Comparison of ENCODE assay signal across 8 cellular contexts in genomic region chr1:52553372-52554266, GRCh38. TPM values are rescaled to one million over a fixed set of nuclear protein-coding genes. Genes with fewer than 3 reads are reported as not detected.
DNase-seq lines count a peak whose midpoint lies in the region; ATAC-seq and TF ChIP-seq lines count a peak whose summit lies in the region.

No MANE protein-coding gene starts in this region.

- H4K20me1 ChIP-seq in PC-9 (ENCODE audit: insufficient read depth): peaks cover 17% of the 10 kb centered on the region; the same call in 1 of the 2 replicates

- H3K4me3 ChIP-seq in HUES48 (ENCODE audit: low read depth, low read length): peak overlapping the region; percentile 93
- H3K4me3 ChIP-seq in PC-9: peak overlapping the region; percentile 66
- peak overlapping the region; percentile 95 for H3K4me3 ChIP-seq in naive thymus-derived CD4-positive, alpha-beta T cell (ENCODE audit: low read length)

- peak; percentile 89 for ATAC-seq in naive thymus-derived CD4-positive, alpha-beta T cell

- TF ChIP-seq CTCF in GM20000 (IDR thresholded peaks at IDR 0.05; ENCODE audit: extremely low read depth, missing control alignments) (no peak), PC-9 (conservative IDR thresholded peaks at IDR 0.05) (no peak)

- peak overlapping the region in 7 of 9 donors; percentile 55 to 94 (median 87) for H3K27ac Mint-ChIP-seq in naive thymus-derived CD4-positive, alpha-beta T cell

- intact Hi-C loops in PC-9 (cut with micrococcal nuclease; ENCODE audit: unreplicated experiment): loop anchor here (2.0 kb wide), 1 partner anchor 133 kb away; no protein-coding TSS in a partner anchor
- intact Hi-C loops in naive thymus-derived CD4-positive, alpha-beta T cell (cut with micrococcal nuclease): loop anchor here (1.0 to 10.0 kb wide), 24 partner anchors 15 to 1499 kb away; partner anchors contain the start of genes BTF3L4 (in 2 of the 2), CC2D1B (in 2 of the 2), ECHDC2 (in 2 of the 2) and NRDC (in 2 of the 2)

- H3K36me3 Mint-ChIP-seq in naive thymus-derived CD4-positive, alpha-beta T cell: peaks cover 0 to 6% (median 2%) of the 10 kb centered on the region in 5 donors

- peaks cover 20 to 45% (median 36%) of the 10 kb centered on the region in 7 donors for H3K4me1 Mint-ChIP-seq in naive thymus-derived CD4-positive, alpha-beta T cell

- H3K36me3 ChIP-seq in HUES48 (ENCODE audit: control insufficient read depth, insufficient read depth, low read length) (no peaks in the 10 kb centered on the region), PC-9 (ENCODE audit: low read depth) (no peaks in the 10 kb centered on the region)
- peaks cover 0 to 9% (median 0%) of the 10 kb centered on the region in 3 experiments for H3K36me3 ChIP-seq in naive thymus-derived CD4-positive, alpha-beta T cell (ENCODE audit: control insufficient read depth in 2 of 3, insufficient read depth in 3 of 3, low read length in 3 of 3)

- H3K9ac ChIP-seq in HUES48 (ENCODE audit: low read depth, low read length): peak overlapping the region; percentile 90

- peak overlapping the region; percentile 95 for H2AFZ ChIP-seq in PC-9

- H3K27me3 Mint-ChIP-seq in naive thymus-derived CD4-positive, alpha-beta T cell: peaks cover 0 to 9% (median 0%) of the 10 kb centered on the region in 5 donors

- H3F3A ChIP-seq in PC-9 (ENCODE audit: insufficient read depth, low read depth): peaks cover 18% of the 10 kb centered on the region

- POLR2A ChIA-PET in PC-9 (lab: Charles Lee; ENCODE audit: unreplicated experiment): interaction anchor here (0.5 to 0.7 kb wide), 4 partner anchors 9 to 623 kb away, joined by 6 to 17 read pairs (median 8); no protein-coding TSS in a partner anchor
- POLR2A ChIA-PET in naive thymus-derived CD4-positive, alpha-beta T cell (lab: Charles Lee): interaction anchor here (0.5 to 3.4 kb wide), 24 partner anchors 10 to 188 kb away, joined by 3 to 59 read pairs (median 6); partner anchors contain the start of genes ORC1, PRPF38A and SHISAL2A

- H3K4me3 Mint-ChIP-seq in naive thymus-derived CD4-positive, alpha-beta T cell: peak overlapping the region in 8 of 10 donors; percentile 67 to 88 (median 75)

- DNase-seq in COLO668 (lab: John Stamatoyannopoulos, UW; ENCODE audit: unreplicated experiment): peak; percentile 96
- DNase-seq in GM20000 (ENCODE audit: low spot score): peak; percentile 93
- peak; percentile 46 to 87 for DNase-seq in PC-9
- peak; percentile 84 for DNase-seq in activated T-helper 1 cell treated with Interleukin-2 at 50 U/mL for 16 hours (ENCODE audit: low read depth)
- DNase-seq in fibroblast of gingiva (ENCODE audit: low read depth): peak; percentile 83
- peak; percentile 84 to 91 (median 89) for DNase-seq in naive thymus-derived CD4-positive, alpha-beta T cell
- peak; percentile 84 to 88 for DNase-seq in stimulated activated CD8-positive, alpha-beta memory T cell treated with anti-CD3 and anti-CD28 coated beads, Interleukin-7, amount 100 ng/mL, for 48 hours (ENCODE audit: extremely low read depth in 1 of 2, low read depth in 1 of 2)

- H3K79me2 ChIP-seq in PC-9 (ENCODE audit: low read depth): peaks cover 42% of the 10 kb centered on the region

- H3K4me2 ChIP-seq in PC-9: peak overlapping the region; percentile 97

- H3K27me3 ChIP-seq in HUES48 (ENCODE audit: control insufficient read depth, insufficient read depth, low read length) (no peaks in the 10 kb centered on the region), PC-9 (ENCODE audit: insufficient read depth, low read depth) (no peaks in the 10 kb centered on the region)
- H3K27me3 ChIP-seq in naive thymus-derived CD4-positive, alpha-beta T cell (ENCODE audit: control insufficient read depth in 2 of 2, insufficient read depth in 2 of 2, low read length in 2 of 2): no peaks in the 10 kb centered on the region

- H3K9me3 ChIP-seq in HUES48 (ENCODE audit: control insufficient read depth, insufficient read depth, low read length) (no peaks in the 10 kb centered on the region), PC-9 (ENCODE audit: insufficient read depth, low read depth) (no peaks in the 10 kb centered on the region)
- H3K9me3 ChIP-seq in naive thymus-derived CD4-positive, alpha-beta T cell (ENCODE audit: control insufficient read depth in 2 of 3, low read length in 3 of 3): no peaks in the 10 kb centered on the region

- peak overlapping the region; percentile 96 for H3K27ac ChIP-seq in HUES48 (ENCODE audit: low read depth, low read length)
- H3K27ac ChIP-seq in PC-9: peak overlapping the region; percentile 79
- H3K27ac ChIP-seq in naive thymus-derived CD4-positive, alpha-beta T cell (ENCODE audit: low read depth, low read length): peak overlapping the region; percentile 91

- no TSS peak for BruUV-seq in PC-9 (replicated peaks; lab: Mats Ljungman, UMichigan)

- no peaks in the 10 kb centered on the region for H3K9me3 Mint-ChIP-seq in naive thymus-derived CD4-positive, alpha-beta T cell

- H3K4me1 ChIP-seq in HUES48 (ENCODE audit: control insufficient read depth, insufficient read depth, low read length): peaks cover 36% of the 10 kb centered on the region
- peaks cover 30% of the 10 kb centered on the region for H3K4me1 ChIP-seq in PC-9 (replicated peaks; ENCODE audit: insufficient read depth)
- peaks cover 0 to 36% of the 10 kb centered on the region in 2 donors for H3K4me1 ChIP-seq in naive thymus-derived CD4-positive, alpha-beta T cell (ENCODE audit: control insufficient read depth in 2 of 2, insufficient read depth in 2 of 2, low read length in 2 of 2)

- H3K9me2 ChIP-seq in PC-9 (ENCODE audit: insufficient read depth): no peaks in the 10 kb centered on the region

- CTCF ChIA-PET in PC-9 (lab: Charles Lee): interaction anchor here (0.7 to 1.1 kb wide), 2 partner anchors 109 to 134 kb away, joined by 4 to 7 read pairs; no protein-coding TSS in a partner anchor
- CTCF ChIA-PET in naive thymus-derived CD4-positive, alpha-beta T cell (lab: Charles Lee): no interaction called here

RNA-seq across cellular contexts. Expression of gene TUT4, which starts 0.7 kb away (rescaled TPM):
- 76.8 and 78.3 TPM in 2 replicates for total RNA-seq in PC-9 (2021)
- 100 to 1,000 TPM in 4 of 5 experiments, 10 to 100 TPM in 1; 80.4 to 169 (median 139) TPM for total RNA-seq in naive thymus-derived CD4-positive, alpha-beta T cell
- polyA plus RNA-seq in naive thymus-derived CD4-positive, alpha-beta T cell: 10 to 100 TPM; 32.8 to 50.4 TPM

RNA-seq across cellular contexts. Expression of gene GPX7, which starts 48.6 kb away (rescaled TPM):
- 0.43 TPM in 1 of 2 replicates, not detected in the other for total RNA-seq in PC-9 (2021)
- total RNA-seq in naive thymus-derived CD4-positive, alpha-beta T cell: 10 to 100 TPM; 14.8 to 32.8 (median 29.2) TPM
- polyA plus RNA-seq in naive thymus-derived CD4-positive, alpha-beta T cell: 10 to 100 TPM; 46.0 to 51.6 TPM

Comparison
In these comparisons a context has a peak if more than half of its experiments do, and no peak if none do; other contexts are left out.
1. Peak in every context shown above with its lines: DNase-seq, ATAC-seq, H3K4me3 ChIP-seq and H3K27ac ChIP-seq.
2. RNA of gene GPX7, which starts 48.6 kb away (total RNA-seq): 14.8 to 32.8 TPM in naive thymus-derived CD4-positive, alpha-beta T cell; 0.43 TPM in PC-9; every median in the first group is over 10 times any median in the second.